ENCODE assay signal across 22 cellular contexts in genomic region chr21:18228060-18228739, GRCh38. TPM values are rescaled to one million over a fixed set of nuclear protein-coding genes. Genes with fewer than 3 reads are reported as not detected.
DNase-seq lines count a peak whose midpoint lies in the region; ATAC-seq, FAIRE-seq and TF ChIP-seq lines count a peak whose summit lies in the region.
"Had no signal": no experiment of that assay in that cellular context is flagged by ENCODE, and none has a peak within 500 bp of the region (broad histone marks: within the 10 kb centered on the region; RNA-seq: fewer than 3 reads in every experiment).

No MANE protein-coding gene starts in this region.

- H3K27me3 ChIP-seq in psoas muscle (ENCODE audit: insufficient read depth in 3 of 3, low read length in 2 of 3) (no peaks in the 10 kb centered on the region), pancreas (no peaks in the 10 kb centered on the region)
- H3K27me3 ChIP-seq: BLaER1, MG63 had no signal

- no peaks in the 10 kb centered on the region for H3K4me1 Mint-ChIP-seq in activated CD4-positive, alpha-beta T cell treated with anti-CD3 and anti-CD28 coated beads for 36 hours
- H3K4me1 Mint-ChIP-seq: GM23338, T-cell had no signal

- H3K4me3 ChIP-seq in psoas muscle (no peak overlapping the region), pancreas (no peak overlapping the region)
- H3K4me3 ChIP-seq: BLaER1, GM23338, HAP-1, MG63 had no signal

- intact Hi-C loops in Right ventricle myocardium superior (cut with DNase I) (no loop called here), cardiac septum (cut with DNase I) (no loop called here), psoas muscle (cut with DNase I) (no loop called here), pancreas (cut with DNase I) (no loop called here)
- intact Hi-C loops in activated CD4-positive, alpha-beta T cell treated with anti-CD3 and anti-CD28 coated beads for 36 hours (cut with DNase I, micrococcal nuclease), result no loop called here

- 19 to 33% (median 23%) methylated on average over 5 of the region's 5 CpGs for WGBS in psoas muscle, 3 donors
- WGBS in pancreas, 2 donors, result 55 to 64% methylated on average over 5 of the region's 5 CpGs

- ATAC-seq in Right ventricle myocardium superior (ENCODE audit: poor library complexity) (peak; percentile 56), psoas muscle (no peak), pancreas (no peak)
- ATAC-seq in activated CD4-positive, alpha-beta T cell treated with anti-CD3 and anti-CD28 coated beads for 36 hours, result no peak
- ATAC-seq: GM23338, T-cell had no signal

- TF ChIP-seq CTCF in psoas muscle (IDR thresholded peaks at IDR 0.05) (no peak), pancreas (IDR thresholded peaks at IDR 0.05) (no peak)

- no peak overlapping the region for H3K27ac Mint-ChIP-seq in activated CD4-positive, alpha-beta T cell treated with anti-CD3 and anti-CD28 coated beads for 36 hours
- H3K27ac Mint-ChIP-seq: CD4-positive, alpha-beta T cell; GM23338; T-cell; T-helper 2 cell treated with Interferon-gamma antibody and Interleukin-4, amounts not matched to agents 5 μg/mL and 100 μg/mL, for 36 hours had no signal

- no peaks in the 10 kb centered on the region for H3K27me3 Mint-ChIP-seq in activated CD4-positive, alpha-beta T cell treated with anti-CD3 and anti-CD28 coated beads for 36 hours
- H3K27me3 Mint-ChIP-seq: CD4-positive, alpha-beta T cell; T-cell had no signal

- H3K36me3 ChIP-seq in psoas muscle (ENCODE audit: insufficient read depth in 1 of 2, low read depth in 1 of 2), result no peaks in the 10 kb centered on the region
- no peaks in the 10 kb centered on the region for H3K36me3 ChIP-seq in pancreas
- H3K36me3 ChIP-seq: BLaER1, HAP-1, MG63 had no signal

- H3K27ac ChIP-seq in psoas muscle, result no peak overlapping the region
- H3K27ac ChIP-seq in pancreas, result no peak overlapping the region
- H3K27ac ChIP-seq: BLaER1 had no signal

- no peaks in the 10 kb centered on the region for H3K4me1 ChIP-seq in psoas muscle
- H3K4me1 ChIP-seq in pancreas, result no peaks in the 10 kb centered on the region
- H3K4me1 ChIP-seq: BLaER1, Caco-2, HAP-1 had no signal

- CTCF ChIA-PET in activated CD4-positive, alpha-beta T cell treated with anti-CD3 and anti-CD28 coated beads for 36 hours (lab: Charles Lee), result no interaction called here

- no peak for DNase-seq in Right ventricle myocardium superior
- no peak for DNase-seq in cardiac septum (ENCODE audit: low spot score)
- DNase-seq in NCI-H2171 (lab: John Stamatoyannopoulos, UW), result peak; percentile 74
- peak; percentile 88 for DNase-seq in NCI-H69 (lab: John Stamatoyannopoulos, UW)
- DNase-seq in psoas muscle, result no peak
- no peak for DNase-seq in pancreas
- DNase-seq in activated CD4-positive, alpha-beta T cell treated with anti-CD3 and anti-CD28 coated beads for 36 hours, result no peak
- DNase-seq: Caco-2; CD4-positive, alpha-beta T cell; GDM1; Kasumi-1; MG63; NCI-H1417 treated with DMSO at 0.1 percent for 48 hours; NCI-H1930; NCI-H774; RPMI8226; T-cell had no signal

- no peaks in the 10 kb centered on the region for H3K9me3 ChIP-seq in psoas muscle
- H3K9me3 ChIP-seq in pancreas, result no peaks in the 10 kb centered on the region
- H3K9me3 ChIP-seq: BLaER1, Caco-2, HAP-1, MG63 had no signal

- no peaks in the 10 kb centered on the region for H3K9me3 Mint-ChIP-seq in activated CD4-positive, alpha-beta T cell treated with anti-CD3 and anti-CD28 coated beads for 36 hours (ENCODE audit: low read depth)
- H3K9me3 Mint-ChIP-seq: CD4-positive, alpha-beta T cell; GM23338; T-cell had no signal

- H3K36me3 Mint-ChIP-seq in activated CD4-positive, alpha-beta T cell treated with anti-CD3 and anti-CD28 coated beads for 36 hours (ENCODE audit: low read depth), result no peaks in the 10 kb centered on the region
- H3K36me3 Mint-ChIP-seq: T-cell had no signal

- no peak for FAIRE-seq in pancreas (lab: Jason Lieb, UNC)
- FAIRE-seq: GM18507 had no signal

- no peak overlapping the region for H3K4me3 Mint-ChIP-seq in activated CD4-positive, alpha-beta T cell treated with anti-CD3 and anti-CD28 coated beads for 36 hours
- H3K4me3 Mint-ChIP-seq: CD4-positive, alpha-beta T cell; GM23338; T-cell; T-helper 2 cell treated with Interferon-gamma antibody and Interleukin-4, amounts not matched to agents 5 μg/mL and 100 μg/mL, for 36 hours had no signal

- POLR2A ChIA-PET in activated CD4-positive, alpha-beta T cell treated with anti-CD3 and anti-CD28 coated beads for 36 hours (lab: Charles Lee), result no interaction called here

RNA-seq across cellular contexts. Expression of gene CHODL, which starts 16.4 kb away (rescaled TPM):
- total RNA-seq in Right ventricle myocardium superior (not detected), cardiac septum (0.57 TPM), psoas muscle (1 to 10 TPM in 1 of 4 donors, under 1 TPM in 3; 0.44 to 1.0 (median 0.57) TPM), pancreas (under 1 TPM in 4 of 6 donors, not detected in 2; 0.06 to 0.25 (median 0.12) TPM)
- polyA plus RNA-seq in psoas muscle (under 1 TPM; 0.34 to 0.51 (median 0.39) TPM), pancreas (under 1 TPM in 1 of 2 donors, not detected in 1; 0.16 TPM)
- under 1 TPM in 1 of 2 experiments, not detected in 1; 0.07 TPM for total RNA-seq in activated CD4-positive, alpha-beta T cell treated with anti-CD3 and anti-CD28 coated beads for 36 hours
- total RNA-seq: CD4-positive, alpha-beta T cell had no signal

Comparison
In these comparisons a context has a peak if more than half of its experiments do, and no peak if none do; other contexts are left out.
1. DNase-seq: peak in NCI-H2171 (single experiment) and NCI-H69 (single experiment); none in Right ventricle myocardium superior (single experiment), cardiac septum (single experiment), psoas muscle (0 of 2), pancreas (0 of 6) and activated CD4-positive, alpha-beta T cell treated with anti-CD3 and anti-CD28 coated beads for 36 hours (single experiment).